27 cellular contexts compared by ENCODE assay signal in genomic region chr2:204628926-204629661, GRCh38.
A peak's percentile ranks its signal among the peaks of the same experiment; 100 is the strongest.
DNase-seq lines count a peak whose midpoint lies in the region; TF ChIP-seq lines count a peak whose summit lies in the region.
"Had no signal": no experiment of that assay in that cellular context is flagged by ENCODE, and none has a peak within 500 bp of the region (broad histone marks: within the 10 kb centered on the region; RNA-seq: fewer than 3 reads in every experiment).

No MANE protein-coding gene starts in this region.

- H3K27me3 ChIP-seq in breast epithelium (no peaks in the 10 kb centered on the region), endocrine pancreas (ENCODE audit: control insufficient read depth, insufficient read depth, low read length) (no peaks in the 10 kb centered on the region)
- H3K27me3 ChIP-seq: adrenal gland, BE2C, heart right ventricle, suprapubic skin had no signal

- H3K4me3 Mint-ChIP-seq in MCF 10A (ENCODE audit: unreplicated experiment): no peak overlapping the region
- H3K4me3 Mint-ChIP-seq: activated T-cell treated with anti-CD3 and anti-CD28 coated beads, Interleukin-2, amount 50 U/mL, for 24 hours; naive B cell; stimulated activated naive B cell treated with anti-CD40 and anti-IgM and Interleukin-4, amounts not matched to agents 10 μg/mL and 1 μg/mL and 100 μg/mL, for 72 hours; T-helper 1 cell treated with Interleukin-12 subunit alpha and Interleukin-12 subunit beta and Interleukin-4 antibody, amounts not matched to agents 30 μg/mL and 1 μg/mL, for 36 hours had no signal

- CTCF ChIA-PET in MCF 10A (lab: Yijun Ruan, JAX): no interaction called here

- no peaks in the 10 kb centered on the region for H3K9me3 Mint-ChIP-seq in MCF 10A (ENCODE audit: unreplicated experiment)
- H3K9me3 Mint-ChIP-seq: activated T-cell treated with anti-CD3 and anti-CD28 coated beads, Interleukin-2, amount 50 U/mL, for 24 hours; stimulated activated naive B cell treated with anti-CD40 and anti-IgM and Interleukin-4, amounts not matched to agents 10 μg/mL and 1 μg/mL and 100 μg/mL, for 72 hours; T-helper 1 cell treated with Interleukin-12 subunit alpha and Interleukin-12 subunit beta and Interleukin-4 antibody, amounts not matched to agents 30 μg/mL and 1 μg/mL, for 36 hours had no signal

- H3K4me1 ChIP-seq in breast epithelium (no peaks in the 10 kb centered on the region), endocrine pancreas (ENCODE audit: control insufficient read depth, insufficient read depth, low read length) (no peaks in the 10 kb centered on the region)
- H3K4me1 ChIP-seq: adrenal gland, BE2C had no signal

- H3K36me3 ChIP-seq in breast epithelium: no peaks in the 10 kb centered on the region
- no peaks in the 10 kb centered on the region for H3K36me3 ChIP-seq in endocrine pancreas (ENCODE audit: control insufficient read depth, insufficient read depth, low read length)
- H3K36me3 ChIP-seq: adrenal gland, BE2C, heart right ventricle, suprapubic skin had no signal

- no peaks in the 10 kb centered on the region for H3K27me3 Mint-ChIP-seq in MCF 10A (ENCODE audit: insufficient read depth, unreplicated experiment)
- H3K27me3 Mint-ChIP-seq: naive B cell; stimulated activated naive B cell treated with anti-CD40 and anti-IgM and Interleukin-4, amounts not matched to agents 10 μg/mL and 1 μg/mL and 100 μg/mL, for 72 hours had no signal

- TF ChIP-seq CTCF in MCF 10A (IDR thresholded peaks at IDR 0.05; ENCODE audit: unreplicated experiment) (no peak), breast epithelium (IDR thresholded peaks at IDR 0.05) (no peak)

- no peaks in the 10 kb centered on the region for H3K36me3 Mint-ChIP-seq in MCF 10A (ENCODE audit: insufficient read depth, unreplicated experiment)
- H3K36me3 Mint-ChIP-seq: naive B cell; stimulated activated naive B cell treated with anti-CD40 and anti-IgM and Interleukin-4, amounts not matched to agents 10 μg/mL and 1 μg/mL and 100 μg/mL, for 72 hours had no signal

- no peak overlapping the region for H3K27ac Mint-ChIP-seq in MCF 10A (ENCODE audit: low read depth, unreplicated experiment)
- H3K27ac Mint-ChIP-seq: activated T-cell treated with anti-CD3 and anti-CD28 coated beads, Interleukin-2, amount 50 U/mL, for 24 hours; naive B cell; stimulated activated naive B cell treated with anti-CD40 and anti-IgM and Interleukin-4, amounts not matched to agents 10 μg/mL and 1 μg/mL and 100 μg/mL, for 72 hours; T-helper 1 cell treated with Interleukin-12 subunit alpha and Interleukin-12 subunit beta and Interleukin-4 antibody, amounts not matched to agents 30 μg/mL and 1 μg/mL, for 36 hours had no signal

- TF ChIP-seq POLR2A in breast epithelium (IDR thresholded peaks at IDR 0.05): no peak

- no peak overlapping the region for H3K9ac ChIP-seq in endocrine pancreas (ENCODE audit: control insufficient read depth, insufficient read depth, low read length)
- H3K9ac ChIP-seq: KMS-11 had no signal

- peaks cover 12% of the 10 kb centered on the region for H3K4me1 Mint-ChIP-seq in MCF 10A (ENCODE audit: insufficient read depth, unreplicated experiment)
- H3K4me1 Mint-ChIP-seq: naive B cell; stimulated activated naive B cell treated with anti-CD40 and anti-IgM and Interleukin-4, amounts not matched to agents 10 μg/mL and 1 μg/mL and 100 μg/mL, for 72 hours had no signal

- POLR2A ChIA-PET in MCF 10A (lab: Yijun Ruan, JAX): interaction anchor here (1.7 kb wide), 1 partner anchor 26 kb away, joined by 7 read pairs; no protein-coding TSS in a partner anchor

- BruUV-seq in MCF 10A (replicated peaks; lab: Mats Ljungman, UMichigan): no TSS peak

- DNase-seq in MCF 10A (ENCODE audit: unreplicated experiment): peak; percentile 30
- DNase-seq in breast epithelium (ENCODE audit: low spot score in 2 of 2): no peak
- DNase-seq in NCI-H345 (lab: John Stamatoyannopoulos, UW): peak; percentile 20
- DNase-seq in skeletal muscle cell (ENCODE audit: low read depth): peak; percentile 54
- no peak for DNase-seq in NCI-H1930 (lab: John Stamatoyannopoulos, UW)
- DNase-seq in NOMO-1 treated with DMSO at 0.1 percent for 48 hours (lab: John Stamatoyannopoulos, UW; ENCODE audit: unreplicated experiment): no peak
- DNase-seq in activated CD4-positive, alpha-beta T cell treated with anti-CD3 and anti-CD28 coated beads for 1 hour: no peak
- DNase-seq: activated CD4-positive, alpha-beta T cell treated with anti-CD3 and anti-CD28 coated beads for 4 hours; activated naive CD4-positive, alpha-beta T cell; activated T-cell treated with anti-CD3 and anti-CD28 coated beads, Interleukin-2, amount 50 U/mL, for 24 hours; adrenal gland; BE2C; caudate nucleus; DMS79; H7; heart right ventricle; left colon; mesendoderm; naive B cell; NCI-H187; stimulated activated CD4-positive, alpha-beta T cell treated with anti-CD3 and anti-CD28 coated beads, Interleukin-4, amount 100 ng/mL, for 1 hour; stimulated activated naive B cell treated with anti-CD40 and anti-IgM and Interleukin-4, amounts not matched to agents 10 μg/mL and 1 μg/mL and 100 μg/mL, for 72 hours had no signal

- H3K4me3 ChIP-seq in breast epithelium (no peak overlapping the region), endocrine pancreas (ENCODE audit: control insufficient read depth, insufficient read depth, low read length) (peak overlapping the region; percentile 14), skeletal muscle cell (ENCODE audit: low read depth, low read length) (no peak overlapping the region)
- H3K4me3 ChIP-seq: adrenal gland, heart right ventricle, suprapubic skin had no signal

- H3K27ac ChIP-seq in breast epithelium: no peak overlapping the region
- H3K27ac ChIP-seq: adrenal gland, heart right ventricle, KMS-11, RWPE1, suprapubic skin had no signal

- no peaks in the 10 kb centered on the region for H3K9me3 ChIP-seq in breast epithelium
- H3K9me3 ChIP-seq in endocrine pancreas (ENCODE audit: control insufficient read depth, low read length): no peaks in the 10 kb centered on the region
- H3K9me3 ChIP-seq: adrenal gland, BE2C, suprapubic skin had no signal

- intact Hi-C loops in MCF 10A (cut with micrococcal nuclease): no loop called here
- intact Hi-C loops in breast epithelium (cut with DNase I; ENCODE audit: low total_unique reads): no loop called here

Comparison
In these comparisons a context has a peak if more than half of its experiments do, and no peak if none do; other contexts are left out.
1. DNase-seq: peak in MCF 10A (single experiment), NCI-H345 (single experiment) and skeletal muscle cell (single experiment); none in breast epithelium (0 of 2), NCI-H1930 (0 of 2), NOMO-1 treated with DMSO at 0.1 percent for 48 hours (single experiment) and activated CD4-positive, alpha-beta T cell treated with anti-CD3 and anti-CD28 coated beads for 1 hour (single experiment).